In genomic region chr11:61716478-61717285, GRCh38 we compare ENCODE assay signal across 24 cellular contexts. TPM values are rescaled to one million over a fixed set of nuclear protein-coding genes. Genes with fewer than 3 reads are reported as not detected.
A peak's percentile ranks its signal among the peaks of the same experiment; 100 is the strongest.
DNase-seq lines count a peak whose midpoint lies in the region; ATAC-seq and TF ChIP-seq lines count a peak whose summit lies in the region.
"Had no signal": no experiment of that assay in that cellular context is flagged by ENCODE, and none has a peak within 500 bp of the region (broad histone marks: within the 10 kb centered on the region; RNA-seq: fewer than 3 reads in every experiment).

No MANE protein-coding gene starts in this region.

- no peaks in the 10 kb centered on the region; the same call in 2 of the 3 replicates for H3K36me3 Mint-ChIP-seq in GM23338 (ENCODE audit: low read depth)
- H3K36me3 Mint-ChIP-seq in endodermal cell (ENCODE audit: low read depth) = no peaks in the 10 kb centered on the region
- H3K36me3 Mint-ChIP-seq in nephron progenitor cell (ENCODE audit: low read depth) = no peaks in the 10 kb centered on the region
- H3K36me3 Mint-ChIP-seq: activated naive CD8-positive, alpha-beta T cell treated with anti-CD3 and anti-CD28 coated beads, Interleukin-2, amount 10 ng/mL, durations not matched to agents 7 days and 5 days; naive B cell had no signal

- H3K9me3 Mint-ChIP-seq in GM23338 = no peaks in the 10 kb centered on the region; the same call in 2 of the 3 replicates
- no peaks in the 10 kb centered on the region for H3K9me3 Mint-ChIP-seq in endodermal cell
- H3K9me3 Mint-ChIP-seq in nephron progenitor cell = no peaks in the 10 kb centered on the region
- H3K9me3 Mint-ChIP-seq: activated naive CD8-positive, alpha-beta T cell treated with anti-CD3 and anti-CD28 coated beads, Interleukin-2, amount 10 ng/mL, durations not matched to agents 7 days and 5 days; naive B cell had no signal

- H3K27ac ChIP-seq in GM23338 (ENCODE audit: low read depth) = no peak overlapping the region
- no peak overlapping the region for H3K27ac ChIP-seq in endodermal cell (ENCODE audit: low read depth, low read length)
- H3K27ac ChIP-seq in A673 (ENCODE audit: low read depth, low read length, poor library complexity, severe bottlenecking) = no peak overlapping the region
- H3K27ac ChIP-seq: psoas muscle, SJSA1 had no signal

- CTCF ChIA-PET in A673 (lab: Charles Lee) = no interaction called here

- H3K4me3 Mint-ChIP-seq in GM23338 (peak overlapping the region; percentile 16; the same call in 1 of the 3 replicates), endodermal cell (no peak overlapping the region), nephron progenitor cell (peak overlapping the region; percentile 14)
- H3K4me3 Mint-ChIP-seq: activated naive CD8-positive, alpha-beta T cell treated with anti-CD3 and anti-CD28 coated beads, Interleukin-2, amount 10 ng/mL, durations not matched to agents 7 days and 5 days; B cell; naive B cell had no signal

- H3K9ac ChIP-seq in endodermal cell (ENCODE audit: extremely low read depth, low read length, poor library complexity, severe bottlenecking) = peak overlapping the region; percentile 11

- H2AFZ ChIP-seq in GM23338 = no peak overlapping the region

- DNase-seq in GM23338 (ENCODE audit: low spot score) = no peak
- peak; percentile 33 for DNase-seq in NCI-H69 (lab: John Stamatoyannopoulos, UW)
- peak; percentile 67 for DNase-seq in endodermal cell
- DNase-seq in nephron progenitor cell = no peak
- no peak for DNase-seq in A673 (ENCODE audit: low spot score)
- no peak for DNase-seq in stimulated activated CD4-positive, alpha-beta T cell treated with anti-CD3 and anti-CD28 coated beads, Interleukin-2, amount 100 ng/mL, for 48 hours
- DNase-seq in putamen (ENCODE audit: low spot score) = no peak
- DNase-seq in NCI-H82 (lab: John Stamatoyannopoulos, UW) = no peak
- DNase-seq: activated naive CD8-positive, alpha-beta T cell treated with anti-CD3 and anti-CD28 coated beads, Interleukin-2, amount 10 ng/mL, durations not matched to agents 7 days and 5 days; DMS 273 treated with DMSO at 0.1 percent for 48 hours; GF-D8; IMR-90; naive B cell; NCI-H1048; NCI-H2081 treated with DMSO at 0.1 percent for 48 hours; NCI-H510A treated with DMSO at 0.1 percent for 48 hours; OCI-M1; psoas muscle; spleen had no signal

- 0 out of 2 replicates have a peak, but pooled peaks cover 4% of the 10 kb centered on the region for H3F3A ChIP-seq in GM23338 (replicated peaks; ENCODE audit: low read depth)

- H3K4me2 ChIP-seq in GM23338 = peak overlapping the region; percentile 64

- TF ChIP-seq CTCF in GM23338 (conservative IDR thresholded peaks at IDR 0.05; ENCODE audit: low read depth in 2 of 2) (no peak), endodermal cell (conservative IDR thresholded peaks at IDR 0.05) (peak; percentile 25), nephron progenitor cell (IDR thresholded peaks at IDR 0.05) (no peak), A673 (conservative IDR thresholded peaks at IDR 0.05; ENCODE audit: low read depth, low read length) (no peak)

- H3K4me1 Mint-ChIP-seq in GM23338 = peaks cover 42% of the 10 kb centered on the region
- peaks cover 11% of the 10 kb centered on the region for H3K4me1 Mint-ChIP-seq in endodermal cell
- peaks cover 72% of the 10 kb centered on the region for H3K4me1 Mint-ChIP-seq in nephron progenitor cell
- H3K4me1 Mint-ChIP-seq: activated naive CD8-positive, alpha-beta T cell treated with anti-CD3 and anti-CD28 coated beads, Interleukin-2, amount 10 ng/mL, durations not matched to agents 7 days and 5 days; B cell; naive B cell had no signal

- WGBS in endodermal cell (ENCODE audit: insufficient coverage in 1 of 2, insufficient read length in 1 of 2), 2 experiments = 85 to 90% methylated on average over 7 to 13 of the region's 13 CpGs

- H3K9me2 ChIP-seq in GM23338 (ENCODE audit: insufficient read depth) = no peaks in the 10 kb centered on the region

- H3K4me1 ChIP-seq in GM23338 (ENCODE audit: insufficient read depth) (peaks cover 22% of the 10 kb centered on the region; the same call in 1 of the 2 replicates), endodermal cell (ENCODE audit: control insufficient read depth, insufficient read depth, low read length) (peaks cover 9% of the 10 kb centered on the region), A673 (ENCODE audit: insufficient read depth, low read length, poor library complexity, severe bottlenecking) (peaks cover 15% of the 10 kb centered on the region)
- H3K4me1 ChIP-seq: psoas muscle had no signal

- ATAC-seq in GM23338 = peak; percentile 33
- ATAC-seq: activated CD4-positive, CD25-positive, alpha-beta regulatory T cell treated with anti-CD3 and anti-CD28 coated beads, Interleukin-2, amount 50 U/mL, for 24 hours; GM12878; psoas muscle had no signal

- no peaks in the 10 kb centered on the region for H3K79me2 ChIP-seq in GM23338 (replicated peaks; ENCODE audit: insufficient read depth)

- POLR2A ChIA-PET in A673 (lab: Charles Lee; ENCODE audit: low non-redundant PET) = no interaction called here

- H3K27me3 Mint-ChIP-seq in GM23338 (ENCODE audit: insufficient read depth, low read depth, poor library complexity) (peaks cover 13% of the 10 kb centered on the region), endodermal cell (ENCODE audit: insufficient read depth) (no peaks in the 10 kb centered on the region), nephron progenitor cell (ENCODE audit: low read depth, poor library complexity) (peaks cover 12% of the 10 kb centered on the region)

- H3K27ac Mint-ChIP-seq in GM23338 (no peak overlapping the region), endodermal cell (no peak overlapping the region), nephron progenitor cell (no peak overlapping the region)
- H3K27ac Mint-ChIP-seq: activated naive CD8-positive, alpha-beta T cell treated with anti-CD3 and anti-CD28 coated beads, Interleukin-2, amount 10 ng/mL, durations not matched to agents 7 days and 5 days; B cell had no signal

- H3K27me3 ChIP-seq in GM23338 (ENCODE audit: insufficient read depth) (no peaks in the 10 kb centered on the region), endodermal cell (ENCODE audit: control insufficient read depth, insufficient read depth, low read length, poor library complexity, severe bottlenecking) (no peaks in the 10 kb centered on the region), A673 (replicated peaks; ENCODE audit: insufficient read depth, low read depth, low read length, poor library complexity) (no peaks in the 10 kb centered on the region)
- H3K27me3 ChIP-seq: SJSA1 had no signal

- no TSS peak for BruUV-seq in A673 (replicated peaks; lab: Mats Ljungman, UMichigan)

- intact Hi-C loops in A673 (cut with micrococcal nuclease; ENCODE audit: unreplicated experiment) = no loop called here

- H3K4me3 ChIP-seq in GM23338 = no peak overlapping the region
- no peak overlapping the region for H3K4me3 ChIP-seq in endodermal cell (ENCODE audit: low read length)
- H3K4me3 ChIP-seq in A673 (ENCODE audit: low read depth, low read length, poor library complexity, severe bottlenecking) = no peak overlapping the region
- H3K4me3 ChIP-seq: GM12878, lung, psoas muscle, SJSA1, spleen had no signal

- H3K9me3 ChIP-seq in endodermal cell (ENCODE audit: control insufficient read depth, low read length) = no peaks in the 10 kb centered on the region
- H3K9me3 ChIP-seq in A673 (ENCODE audit: low read depth, low read length, poor library complexity, severe bottlenecking) = no peaks in the 10 kb centered on the region
- H3K9me3 ChIP-seq: psoas muscle, SJSA1, spleen had no signal

- H3K36me3 ChIP-seq in GM23338 (ENCODE audit: insufficient read depth) (no peaks in the 10 kb centered on the region), endodermal cell (ENCODE audit: control insufficient read depth, insufficient read depth, low read length) (no peaks in the 10 kb centered on the region), A673 (ENCODE audit: insufficient read depth, low read length, poor library complexity, severe bottlenecking) (peaks cover 6% of the 10 kb centered on the region)
- H3K36me3 ChIP-seq: spleen had no signal

- no peaks in the 10 kb centered on the region for H4K20me1 ChIP-seq in GM23338 (replicated peaks; ENCODE audit: insufficient read depth)

TF ChIP-seq in GM23338, 12 proteins besides CTCF, POLR2A, EP300 and RAD21 (continues in another document):
- TF ChIP-seq EZH2 (IDR thresholded peaks at IDR 0.05; ENCODE audit: low read depth, unreplicated experiment) (no peak), EZH2phosphoT487 (IDR thresholded peaks at IDR 0.05; ENCODE audit: unreplicated experiment) (no peak), JUNB (IDR thresholded peaks at IDR 0.05; ENCODE audit: unreplicated experiment) (no peak)

RNA-seq across cellular contexts. Expression of gene MYRF, which starts 35.8 kb away (rescaled TPM):
- 5.0 and 5.5 TPM in 2 replicates for total RNA-seq in GM23338 (2014; rRNA removed; shearing (Covaris generic))
- 1.9 and 2.2 TPM in 2 replicates for polyA plus RNA-seq in GM23338 (2016; fragmentation: Nextera tagmentation; extraction: Ambion mirVana)
- total RNA-seq in endodermal cell (10 to 100 TPM; 30.3 to 61.7 TPM), A673 (2021) (11.2 and 14.6 TPM in 2 replicates)
- 16.6 TPM for polyA plus RNA-seq in endodermal cell (2013, experiment 1 of 2)
- 14.9 TPM for polyA plus RNA-seq in endodermal cell (2013, experiment 2 of 2)

RNA-seq across cellular contexts. Expression of gene DAGLA, which starts 36.5 kb away (rescaled TPM):
- total RNA-seq in GM23338 (2014; rRNA removed; shearing (Covaris generic)) = 1.3 and 2.5 TPM in 2 replicates
- polyA plus RNA-seq in GM23338 (2016; fragmentation: Nextera tagmentation; extraction: Ambion mirVana) = 0.52 and 0.55 TPM in 2 replicates
- 1 to 10 TPM; 5.6 to 8.7 TPM for total RNA-seq in endodermal cell
- polyA plus RNA-seq in endodermal cell (2013, experiment 1 of 2) = 6.4 TPM
- 5.5 TPM for polyA plus RNA-seq in endodermal cell (2013, experiment 2 of 2)
- 10.9 and 11.0 TPM in 2 replicates for total RNA-seq in A673 (2021)
- total RNA-seq: B cell had no signal
- polyA plus RNA-seq: GM12878 had no signal

Comparison
In these comparisons a context has a peak if more than half of its experiments do, and no peak if none do; other contexts are left out.
1. DNase-seq: peak in NCI-H69 (single experiment) and endodermal cell (single experiment); none in GM23338 (single experiment), nephron progenitor cell (single experiment), A673 (single experiment), stimulated activated CD4-positive, alpha-beta T cell treated with anti-CD3 and anti-CD28 coated beads, Interleukin-2, amount 100 ng/mL, for 48 hours (0 of 2), putamen (single experiment) and NCI-H82 (single experiment).